Comparison of ENCODE assay signal across 8 cellular contexts in genomic region chrX:153726286-153727107, GRCh38.
DNase-seq lines count a peak whose midpoint lies in the region; ATAC-seq and TF ChIP-seq lines count a peak whose summit lies in the region.

No MANE protein-coding gene starts in this region.

- ATAC-seq in HG02588 (IDR thresholded peaks at IDR 0.05; ENCODE audit: unreplicated experiment), result peak; percentile 37

- TF ChIP-seq CTCF in 22Rv1 (IDR thresholded peaks at IDR 0.05) (no peak), GM12864 (IDR thresholded peaks at IDR 0.05; ENCODE audit: low read depth, low read length, missing control alignments) (no peak)

- H3K36me3 Mint-ChIP-seq in activated T-cell treated with anti-CD3 and anti-CD28 coated beads, Interleukin-2, amount 50 U/mL, for 24 hours (ENCODE audit: low read depth), result peaks cover 19% of the 10 kb centered on the region

- peaks cover 42% of the 10 kb centered on the region for H3K4me1 Mint-ChIP-seq in activated T-cell treated with anti-CD3 and anti-CD28 coated beads, Interleukin-2, amount 50 U/mL, for 24 hours (ENCODE audit: low read depth)

- peak overlapping the region; percentile 22; the same call in 1 of the 2 replicates for H3K4me3 ChIP-seq in GM12864 (ENCODE audit: low read depth, low read length)

- peak; percentile 62 for DNase-seq in GM12864 (ENCODE audit: low read depth)
- DNase-seq in NCI-H146 (lab: John Stamatoyannopoulos, UW), result peak; percentile 65
- DNase-seq in activated T-cell treated with anti-CD3 and anti-CD28 coated beads, Interleukin-2, amount 50 U/mL, for 24 hours, result peak; percentile 51
- peak; percentile 86 for DNase-seq in foreskin melanocyte
- peak in 31 of 56 donors; percentile 16 to 83 (median 60) for DNase-seq in nucleus accumbens (lab: John Stamatoyannopoulos, UW)
- no peak for DNase-seq in NCI-H187 (lab: John Stamatoyannopoulos, UW)

- peaks cover under 1% of the 10 kb centered on the region for H3K9me3 Mint-ChIP-seq in activated T-cell treated with anti-CD3 and anti-CD28 coated beads, Interleukin-2, amount 50 U/mL, for 24 hours

- peak overlapping the region; percentile 52 for H3K4me3 Mint-ChIP-seq in activated T-cell treated with anti-CD3 and anti-CD28 coated beads, Interleukin-2, amount 50 U/mL, for 24 hours

- H3K27me3 Mint-ChIP-seq in activated T-cell treated with anti-CD3 and anti-CD28 coated beads, Interleukin-2, amount 50 U/mL, for 24 hours, result peaks cover 23% of the 10 kb centered on the region

- H3K27ac Mint-ChIP-seq in activated T-cell treated with anti-CD3 and anti-CD28 coated beads, Interleukin-2, amount 50 U/mL, for 24 hours, result peak overlapping the region; percentile 29

- H3K27ac ChIP-seq in 22Rv1, result peak overlapping the region; percentile 49

Comparison
In these comparisons a context has a peak if more than half of its experiments do, and no peak if none do; other contexts are left out.
1. DNase-seq: peak in GM12864 (single experiment), NCI-H146 (single experiment), activated T-cell treated with anti-CD3 and anti-CD28 coated beads, Interleukin-2, amount 50 U/mL, for 24 hours (single experiment), foreskin melanocyte (single experiment) and nucleus accumbens (31 of 56); none in NCI-H187 (0 of 2).